Comparison of ENCODE assay signal across 1 cellular context in genomic region chr1:191913234-191913948, GRCh38.
TF ChIP-seq lines count a peak whose summit lies in the region.

No MANE protein-coding gene starts in this region.

TF ChIP-seq in A549, 52 proteins besides CTCF, POLR2A, EP300 and RAD21 (continued from another document):
- no peak for TF ChIP-seq BCL3 (IDR thresholded peaks at IDR 0.05)
- no peak for TF ChIP-seq NPAS2 (CRISPR knock-in tag; IDR thresholded peaks at IDR 0.05; ENCODE audit: borderline replicate concordance)
- no peak for TF ChIP-seq PBX3 (IDR thresholded peaks at IDR 0.05)
- no peak for TF ChIP-seq SMC3 (IDR thresholded peaks at IDR 0.05)
- TF ChIP-seq ZC3H11A (IDR thresholded peaks at IDR 0.05), result no peak
- no peak for TF ChIP-seq RCOR1 (IDR thresholded peaks at IDR 0.05; ENCODE audit: low read depth, low read length)
- no peak for TF ChIP-seq HMGXB4 (CRISPR knock-in tag; IDR thresholded peaks at IDR 0.05; ENCODE audit: borderline replicate concordance)
TF ChIP-seq in A549: peak in this region for 0.
